In the genomic region with DNA sequence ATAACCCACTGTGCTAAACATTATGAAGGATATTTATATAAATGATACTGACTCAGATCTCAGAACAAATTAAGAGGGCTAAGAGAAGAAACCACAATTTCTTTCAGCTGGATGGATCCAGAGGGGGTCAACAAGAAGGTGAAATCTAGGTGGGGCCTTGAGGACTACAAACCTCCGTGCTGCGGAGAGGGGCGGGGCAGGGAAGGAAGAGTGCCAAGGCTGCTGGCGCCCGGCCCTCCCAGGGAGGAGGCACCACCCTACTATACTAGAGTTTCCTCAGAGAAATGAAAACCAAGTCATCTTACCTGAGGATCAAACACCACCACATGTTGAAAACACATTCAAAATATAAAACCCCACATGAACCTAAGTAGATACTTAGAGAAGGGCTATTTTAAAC, we compare ENCODE assay signal across 1 cellular context.
A peak's percentile ranks its signal among the peaks of the same experiment; 100 is the strongest.
TF ChIP-seq lines count a peak whose summit lies in the region.

No MANE protein-coding gene starts in this region.

TF ChIP-seq in HEK293, 187 proteins besides CTCF, POLR2A, EP300 and RAD21:
- TF ChIP-seq KLF10 (tag by site-specific recombination; IDR thresholded peaks at IDR 0.05) (no peak), KLF1 (tag by site-specific recombination; IDR thresholded peaks at IDR 0.05) (peak; percentile 55)
